In the genomic region with DNA sequence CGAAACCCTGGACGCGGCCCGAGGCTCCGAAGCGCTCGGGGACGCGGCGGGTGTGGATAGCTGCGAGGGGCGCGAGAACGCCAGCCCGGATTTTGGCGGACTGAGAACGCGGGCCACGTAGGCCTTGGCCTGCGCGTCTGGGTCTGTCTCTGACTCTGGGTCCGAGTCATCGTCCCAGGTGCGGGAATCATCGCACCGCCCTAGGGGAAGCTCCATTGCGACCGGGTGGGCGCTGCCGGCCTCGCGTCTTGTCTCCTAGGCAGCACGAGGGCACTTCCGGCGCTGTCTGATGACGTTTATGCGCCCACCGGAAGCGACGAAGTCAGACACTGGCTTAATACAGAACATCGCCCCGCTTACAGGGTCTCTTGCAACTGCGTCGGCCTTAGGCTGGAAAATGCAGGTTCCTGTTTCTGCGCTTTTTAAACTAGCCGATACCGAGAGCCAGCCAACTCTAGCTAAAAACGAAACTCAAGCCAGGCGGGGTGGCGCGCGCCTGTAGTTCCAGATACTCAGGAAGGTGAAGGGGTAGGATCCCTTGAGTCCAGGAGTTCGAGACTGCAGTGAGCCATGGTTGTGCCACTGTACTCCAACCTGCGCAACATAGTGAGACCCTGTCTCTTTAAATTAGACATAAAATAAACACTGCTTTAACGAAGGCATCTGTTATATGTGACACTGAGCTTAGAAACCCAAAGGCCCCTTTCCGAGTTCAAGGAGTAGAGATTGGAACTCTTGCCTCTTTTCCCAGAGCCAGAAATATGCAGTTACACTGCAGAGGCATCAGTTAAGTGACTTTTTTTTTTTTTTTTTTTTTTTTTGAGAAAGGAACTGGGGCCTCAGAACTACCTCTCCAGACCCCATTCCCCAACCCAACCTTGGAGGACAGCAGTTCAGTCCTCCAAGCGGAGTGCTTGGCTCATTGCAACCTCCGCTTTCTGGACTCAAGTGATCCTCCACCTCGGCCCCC, we compare ENCODE assay signal across 1 cellular context.
TF ChIP-seq lines count a peak whose summit lies in the region.

Gene FBXW9, minus strand, starts transcription at position 266 of the 970 bp plus-strand sequence. Its CDS starts 50 bp downstream, at position 216.

TF ChIP-seq in HepG2, 621 proteins besides CTCF, POLR2A, EP300 and RAD21 (continued from another document and continues in another):
- 0 out of 2 replicates have a peak, but pooled peaks have one; percentile 35 for TF ChIP-seq REPIN1 (CRISPR knock-in tag; IDR thresholded peaks at IDR 0.05; ENCODE audit: borderline replicate concordance, low read depth)
- peak; percentile 98 for TF ChIP-seq CREB1 (IDR thresholded peaks at IDR 0.05)
- TF ChIP-seq CREB1 (CRISPR knock-in tag; IDR thresholded peaks at IDR 0.05): peak; percentile 100
- TF ChIP-seq ZNF615 (CRISPR knock-in tag; IDR thresholded peaks at IDR 0.05; ENCODE audit: borderline replicate concordance): no peak
- TF ChIP-seq ZNF746 (CRISPR knock-in tag; IDR thresholded peaks at IDR 0.05): no peak
- TF ChIP-seq, protein P1, sequence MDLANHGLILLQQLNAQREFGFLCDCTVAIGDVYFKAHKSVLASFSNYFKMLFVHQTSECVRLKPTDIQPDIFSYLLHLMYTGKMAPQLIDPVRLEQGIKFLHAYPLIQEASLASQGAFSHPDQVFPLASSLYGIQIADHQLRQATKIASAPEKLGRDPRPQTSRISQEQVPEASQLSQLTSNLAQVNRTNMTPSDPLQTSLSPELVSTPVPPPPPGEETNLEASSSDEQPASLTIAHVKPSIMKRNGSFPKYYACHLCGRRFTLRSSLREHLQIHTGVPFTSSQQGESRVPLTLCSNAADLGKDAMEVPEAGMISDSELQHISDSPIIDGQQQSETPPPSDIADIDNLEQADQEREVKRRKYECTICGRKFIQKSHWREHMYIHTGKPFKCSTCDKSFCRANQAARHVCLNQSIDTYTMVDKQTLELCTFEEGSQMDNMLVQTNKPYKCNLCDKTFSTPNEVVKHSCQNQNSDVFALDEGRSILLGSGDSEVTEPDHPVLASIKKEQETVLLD (CRISPR knock-in tag; IDR thresholded peaks at IDR 0.05; ENCODE audit: low read depth): no peak
- TF ChIP-seq SRF (IDR thresholded peaks at IDR 0.05; ENCODE audit: low read depth, low read length): peak; percentile 72; the same call in 1 of the 2 replicates
- TF ChIP-seq AHR (CRISPR knock-in tag; IDR thresholded peaks at IDR 0.05): 0 out of 2 replicates have a peak, but pooled peaks have one; percentile 39
- TF ChIP-seq TAF15 (IDR thresholded peaks at IDR 0.05; ENCODE audit: low read depth, low read length, poor library complexity, severe bottlenecking): peak; percentile 79
- no peak for TF ChIP-seq NFYC (CRISPR knock-in tag; IDR thresholded peaks at IDR 0.05)
- peak; percentile 92 for TF ChIP-seq ELF1 (CRISPR knock-in tag; IDR thresholded peaks at IDR 0.05)
- TF ChIP-seq, protein P2, sequence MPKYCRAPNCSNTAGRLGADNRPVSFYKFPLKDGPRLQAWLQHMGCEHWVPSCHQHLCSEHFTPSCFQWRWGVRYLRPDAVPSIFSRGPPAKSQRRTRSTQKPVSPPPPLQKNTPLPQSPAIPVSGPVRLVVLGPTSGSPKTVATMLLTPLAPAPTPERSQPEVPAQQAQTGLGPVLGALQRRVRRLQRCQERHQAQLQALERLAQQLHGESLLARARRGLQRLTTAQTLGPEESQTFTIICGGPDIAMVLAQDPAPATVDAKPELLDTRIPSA (CRISPR knock-in tag; IDR thresholded peaks at IDR 0.05; ENCODE audit: borderline replicate concordance): no peak
- 0 out of 2 replicates have a peak, but pooled peaks have one; percentile 18 for TF ChIP-seq TBP (CRISPR knock-in tag; IDR thresholded peaks at IDR 0.05)
- peak; percentile 24; the same call in 1 of the 2 replicates for TF ChIP-seq ZNF225 (CRISPR knock-in tag; IDR thresholded peaks at IDR 0.05)
- 0 out of 2 replicates have a peak, but pooled peaks have one; percentile 16 for TF ChIP-seq PPARG (CRISPR knock-in tag; conservative IDR thresholded peaks at IDR 0.05)
- peak; percentile 99 for TF ChIP-seq GABPA (IDR thresholded peaks at IDR 0.05; ENCODE audit: low read depth, low read length)
- peak; percentile 100 for TF ChIP-seq GABPA (CRISPR knock-in tag; IDR thresholded peaks at IDR 0.05; ENCODE audit: low read depth)
- 0 out of 2 replicates have a peak, but pooled peaks have one; percentile 40 for TF ChIP-seq PRDM10 (CRISPR knock-in tag; IDR thresholded peaks at IDR 0.05; ENCODE audit: low read depth)
- TF ChIP-seq ZNF430 (CRISPR knock-in tag; IDR thresholded peaks at IDR 0.05): peak; percentile 33; the same call in 1 of the 2 replicates
- TF ChIP-seq, protein P3, sequence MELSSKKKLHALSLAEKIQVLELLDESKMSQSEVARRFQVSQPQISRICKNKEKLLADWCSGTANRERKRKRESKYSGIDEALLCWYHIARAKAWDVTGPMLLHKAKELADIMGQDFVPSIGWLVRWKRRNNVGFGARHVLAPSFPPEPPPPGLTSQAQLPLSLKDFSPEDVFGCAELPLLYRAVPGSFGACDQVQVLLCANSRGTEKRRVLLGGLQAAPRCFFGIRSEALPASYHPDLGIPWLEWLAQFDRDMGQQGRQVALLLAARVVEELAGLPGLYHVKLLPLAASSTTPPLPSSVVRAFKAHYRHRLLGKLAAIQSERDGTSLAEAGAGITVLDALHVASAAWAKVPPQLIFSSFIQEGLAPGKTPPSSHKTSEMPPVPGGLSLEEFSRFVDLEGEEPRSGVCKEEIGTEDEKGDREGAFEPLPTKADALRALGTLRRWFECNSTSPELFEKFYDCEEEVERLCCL (CRISPR knock-in tag; IDR thresholded peaks at IDR 0.05; ENCODE audit: borderline replicate concordance): 0 out of 2 replicates have a peak, but pooled peaks have one; percentile 33
- peak; percentile 94 for TF ChIP-seq ZNF501 (CRISPR knock-in tag; IDR thresholded peaks at IDR 0.05)
- TF ChIP-seq, protein P4, sequence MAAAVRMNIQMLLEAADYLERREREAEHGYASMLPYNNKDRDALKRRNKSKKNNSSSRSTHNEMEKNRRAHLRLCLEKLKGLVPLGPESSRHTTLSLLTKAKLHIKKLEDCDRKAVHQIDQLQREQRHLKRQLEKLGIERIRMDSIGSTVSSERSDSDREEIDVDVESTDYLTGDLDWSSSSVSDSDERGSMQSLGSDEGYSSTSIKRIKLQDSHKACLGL (CRISPR knock-in tag; IDR thresholded peaks at IDR 0.05): peak; percentile 92; the same call in 1 of the 2 replicates
- TF ChIP-seq ZNF160 (CRISPR knock-in tag; IDR thresholded peaks at IDR 0.05): 0 out of 2 replicates have a peak, but pooled peaks have one; percentile 59
- peak; percentile 92 for TF ChIP-seq SIN3B (IDR thresholded peaks at IDR 0.05; ENCODE audit: low read length)
- TF ChIP-seq ZBTB21 (CRISPR knock-in tag; IDR thresholded peaks at IDR 0.05): peak; percentile 82
- TF ChIP-seq TARDBP (CRISPR knock-in tag; IDR thresholded peaks at IDR 0.05): peak; percentile 81; the same call in 1 of the 2 replicates
- peak; percentile 72; the same call in 1 of the 2 replicates for TF ChIP-seq RFXAP (CRISPR knock-in tag; IDR thresholded peaks at IDR 0.05; ENCODE audit: borderline replicate concordance)
- TF ChIP-seq, protein P5, sequence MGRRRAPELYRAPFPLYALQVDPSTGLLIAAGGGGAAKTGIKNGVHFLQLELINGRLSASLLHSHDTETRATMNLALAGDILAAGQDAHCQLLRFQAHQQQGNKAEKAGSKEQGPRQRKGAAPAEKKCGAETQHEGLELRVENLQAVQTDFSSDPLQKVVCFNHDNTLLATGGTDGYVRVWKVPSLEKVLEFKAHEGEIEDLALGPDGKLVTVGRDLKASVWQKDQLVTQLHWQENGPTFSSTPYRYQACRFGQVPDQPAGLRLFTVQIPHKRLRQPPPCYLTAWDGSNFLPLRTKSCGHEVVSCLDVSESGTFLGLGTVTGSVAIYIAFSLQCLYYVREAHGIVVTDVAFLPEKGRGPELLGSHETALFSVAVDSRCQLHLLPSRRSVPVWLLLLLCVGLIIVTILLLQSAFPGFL (CRISPR knock-in tag; IDR thresholded peaks at IDR 0.05): no peak
- peak; percentile 81 for TF ChIP-seq SALL1 (CRISPR knock-in tag; IDR thresholded peaks at IDR 0.05)
- no peak for TF ChIP-seq SAFB2 (CRISPR knock-in tag; IDR thresholded peaks at IDR 0.05; ENCODE audit: borderline replicate concordance, low read depth)
- TF ChIP-seq RARG (CRISPR knock-in tag; IDR thresholded peaks at IDR 0.05; ENCODE audit: low read depth): no peak
- TF ChIP-seq MAX (IDR thresholded peaks at IDR 0.05): peak; percentile 93
- TF ChIP-seq ZNF205 (CRISPR knock-in tag; IDR thresholded peaks at IDR 0.05): peak; percentile 64; the same call in 1 of the 2 replicates
- TF ChIP-seq, protein P6, sequence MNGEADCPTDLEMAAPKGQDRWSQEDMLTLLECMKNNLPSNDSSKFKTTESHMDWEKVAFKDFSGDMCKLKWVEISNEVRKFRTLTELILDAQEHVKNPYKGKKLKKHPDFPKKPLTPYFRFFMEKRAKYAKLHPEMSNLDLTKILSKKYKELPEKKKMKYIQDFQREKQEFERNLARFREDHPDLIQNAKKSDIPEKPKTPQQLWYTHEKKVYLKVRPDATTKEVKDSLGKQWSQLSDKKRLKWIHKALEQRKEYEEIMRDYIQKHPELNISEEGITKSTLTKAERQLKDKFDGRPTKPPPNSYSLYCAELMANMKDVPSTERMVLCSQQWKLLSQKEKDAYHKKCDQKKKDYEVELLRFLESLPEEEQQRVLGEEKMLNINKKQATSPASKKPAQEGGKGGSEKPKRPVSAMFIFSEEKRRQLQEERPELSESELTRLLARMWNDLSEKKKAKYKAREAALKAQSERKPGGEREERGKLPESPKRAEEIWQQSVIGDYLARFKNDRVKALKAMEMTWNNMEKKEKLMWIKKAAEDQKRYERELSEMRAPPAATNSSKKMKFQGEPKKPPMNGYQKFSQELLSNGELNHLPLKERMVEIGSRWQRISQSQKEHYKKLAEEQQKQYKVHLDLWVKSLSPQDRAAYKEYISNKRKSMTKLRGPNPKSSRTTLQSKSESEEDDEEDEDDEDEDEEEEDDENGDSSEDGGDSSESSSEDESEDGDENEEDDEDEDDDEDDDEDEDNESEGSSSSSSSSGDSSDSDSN (CRISPR knock-in tag; IDR thresholded peaks at IDR 0.05): peak; percentile 33; the same call in 1 of the 2 replicates
- TF ChIP-seq ZNF331 (CRISPR knock-in tag; IDR thresholded peaks at IDR 0.05): peak; percentile 80
- TF ChIP-seq AGO1 (IDR thresholded peaks at IDR 0.05; ENCODE audit: low read depth, low read length, poor library complexity, severe bottlenecking): peak; percentile 86
- TF ChIP-seq, protein P7, sequence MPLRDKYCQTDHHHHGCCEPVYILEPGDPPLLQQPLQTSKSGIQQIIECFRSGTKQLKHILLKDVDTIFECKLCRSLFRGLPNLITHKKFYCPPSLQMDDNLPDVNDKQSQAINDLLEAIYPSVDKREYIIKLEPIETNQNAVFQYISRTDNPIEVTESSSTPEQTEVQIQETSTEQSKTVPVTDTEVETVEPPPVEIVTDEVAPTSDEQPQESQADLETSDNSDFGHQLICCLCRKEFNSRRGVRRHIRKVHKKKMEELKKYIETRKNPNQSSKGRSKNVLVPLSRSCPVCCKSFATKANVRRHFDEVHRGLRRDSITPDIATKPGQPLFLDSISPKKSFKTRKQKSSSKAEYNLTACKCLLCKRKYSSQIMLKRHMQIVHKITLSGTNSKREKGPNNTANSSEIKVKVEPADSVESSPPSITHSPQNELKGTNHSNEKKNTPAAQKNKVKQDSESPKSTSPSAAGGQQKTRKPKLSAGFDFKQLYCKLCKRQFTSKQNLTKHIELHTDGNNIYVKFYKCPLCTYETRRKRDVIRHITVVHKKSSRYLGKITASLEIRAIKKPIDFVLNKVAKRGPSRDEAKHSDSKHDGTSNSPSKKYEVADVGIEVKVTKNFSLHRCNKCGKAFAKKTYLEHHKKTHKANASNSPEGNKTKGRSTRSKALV (CRISPR knock-in tag; IDR thresholded peaks at IDR 0.05): 0 out of 2 replicates have a peak, but pooled peaks have one; percentile 49
- peak; percentile 91 for TF ChIP-seq SMAD3 (CRISPR knock-in tag; IDR thresholded peaks at IDR 0.05)
- peak; percentile 72; the same call in 1 of the 2 replicates for TF ChIP-seq THRA (CRISPR knock-in tag; IDR thresholded peaks at IDR 0.05; ENCODE audit: borderline replicate concordance)
- TF ChIP-seq U2AF1 (optimal IDR thresholded peaks at IDR 0.05; ENCODE audit: low read depth, low read length): peak; percentile 38
- peak; percentile 69; the same call in 1 of the 2 replicates for TF ChIP-seq ZIK1 (CRISPR knock-in tag; IDR thresholded peaks at IDR 0.05; ENCODE audit: borderline replicate concordance, low read depth)
- TF ChIP-seq MEF2D (CRISPR knock-in tag; IDR thresholded peaks at IDR 0.05): no peak; the same call in 1 of the 2 replicates
- TF ChIP-seq HDAC2 (CRISPR knock-in tag; IDR thresholded peaks at IDR 0.05): peak; percentile 92
- peak; percentile 73 for TF ChIP-seq MIXL1 (CRISPR knock-in tag; IDR thresholded peaks at IDR 0.05)
- TF ChIP-seq DR1 (CRISPR knock-in tag; IDR thresholded peaks at IDR 0.05): peak; percentile 24; the same call in 1 of the 2 replicates
